ENCODE assay signal across 1 cellular context in genomic region chr16:74666425-74667214, GRCh38.
TF ChIP-seq lines count a peak whose summit lies in the region.

A gene with protein sequence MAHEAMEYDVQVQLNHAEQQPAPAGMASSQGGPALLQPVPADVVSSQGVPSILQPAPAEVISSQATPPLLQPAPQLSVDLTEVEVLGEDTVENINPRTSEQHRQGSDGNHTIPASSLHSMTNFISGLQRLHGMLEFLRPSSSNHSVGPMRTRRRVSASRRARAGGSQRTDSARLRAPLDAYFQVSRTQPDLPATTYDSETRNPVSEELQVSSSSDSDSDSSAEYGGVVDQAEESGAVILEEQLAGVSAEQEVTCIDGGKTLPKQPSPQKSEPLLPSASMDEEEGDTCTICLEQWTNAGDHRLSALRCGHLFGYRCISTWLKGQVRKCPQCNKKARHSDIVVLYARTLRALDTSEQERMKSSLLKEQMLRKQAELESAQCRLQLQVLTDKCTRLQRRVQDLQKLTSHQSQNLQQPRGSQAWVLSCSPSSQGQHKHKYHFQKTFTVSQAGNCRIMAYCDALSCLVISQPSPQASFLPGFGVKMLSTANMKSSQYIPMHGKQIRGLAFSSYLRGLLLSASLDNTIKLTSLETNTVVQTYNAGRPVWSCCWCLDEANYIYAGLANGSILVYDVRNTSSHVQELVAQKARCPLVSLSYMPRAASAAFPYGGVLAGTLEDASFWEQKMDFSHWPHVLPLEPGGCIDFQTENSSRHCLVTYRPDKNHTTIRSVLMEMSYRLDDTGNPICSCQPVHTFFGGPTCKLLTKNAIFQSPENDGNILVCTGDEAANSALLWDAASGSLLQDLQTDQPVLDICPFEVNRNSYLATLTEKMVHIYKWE (minus strand): TSS chr16:74666877. CDS start chr16:74661449, 5,428 bp downstream.

TF ChIP-seq in GM12878, 131 proteins besides CTCF, POLR2A, EP300 and RAD21 (continued from another document):
- TF ChIP-seq, protein P1, sequence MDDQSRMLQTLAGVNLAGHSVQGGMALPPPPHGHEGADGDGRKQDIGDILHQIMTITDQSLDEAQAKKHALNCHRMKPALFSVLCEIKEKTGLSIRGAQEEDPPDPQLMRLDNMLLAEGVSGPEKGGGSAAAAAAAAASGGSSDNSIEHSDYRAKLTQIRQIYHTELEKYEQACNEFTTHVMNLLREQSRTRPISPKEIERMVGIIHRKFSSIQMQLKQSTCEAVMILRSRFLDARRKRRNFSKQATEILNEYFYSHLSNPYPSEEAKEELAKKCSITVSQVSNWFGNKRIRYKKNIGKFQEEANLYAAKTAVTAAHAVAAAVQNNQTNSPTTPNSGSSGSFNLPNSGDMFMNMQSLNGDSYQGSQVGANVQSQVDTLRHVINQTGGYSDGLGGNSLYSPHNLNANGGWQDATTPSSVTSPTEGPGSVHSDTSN (IDR thresholded peaks at IDR 0.05; ENCODE audit: insufficient replicate concordance, low read depth, low read length), result peak; percentile 95
- TF ChIP-seq, protein P2, sequence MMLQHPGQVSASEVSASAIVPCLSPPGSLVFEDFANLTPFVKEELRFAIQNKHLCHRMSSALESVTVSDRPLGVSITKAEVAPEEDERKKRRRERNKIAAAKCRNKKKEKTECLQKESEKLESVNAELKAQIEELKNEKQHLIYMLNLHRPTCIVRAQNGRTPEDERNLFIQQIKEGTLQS (IDR thresholded peaks at IDR 0.05; ENCODE audit: borderline replicate concordance, extremely low read depth, low read depth, low read length), result no peak
- TF ChIP-seq IKZF2 (IDR thresholded peaks at IDR 0.05) (no peak; a peak in 1 of 4 replicates), CHD1 (IDR thresholded peaks at IDR 0.05; ENCODE audit: low read depth, low read length) (no peak), ZZZ3 (IDR thresholded peaks at IDR 0.05; ENCODE audit: control insufficient read depth, insufficient read length, low read depth) (no peak), MEF2A (IDR thresholded peaks at IDR 0.05; ENCODE audit: insufficient read depth, low read depth, low read length) (0 out of 2 replicates have a peak, but pooled peaks have one; percentile 7), SMAD1 (IDR thresholded peaks at IDR 0.05; ENCODE audit: low read depth, partially characterized antibody) (peak; percentile 20), NKRF (conservative IDR thresholded peaks at IDR 0.05) (peak; percentile 92)
